ENCODE assay signal across 8 cellular contexts in genomic region chr17:38465420-38466345, GRCh38. TPM values are rescaled to one million over a fixed set of nuclear protein-coding genes. Genes with fewer than 3 reads are reported as not detected.
DNase-seq lines count a peak whose midpoint lies in the region; ATAC-seq and TF ChIP-seq lines count a peak whose summit lies in the region.

No MANE protein-coding gene starts in this region.

- no peaks in the 10 kb centered on the region for H3K9me3 ChIP-seq in testis

- TF ChIP-seq CTCF in testis (IDR thresholded peaks at IDR 0.05): no peak

- TF ChIP-seq POLR2A in testis (IDR thresholded peaks at IDR 0.05) (no peak), GM18505 (IDR thresholded peaks at IDR 0.05; ENCODE audit: borderline replicate concordance, extremely low read depth, insufficient read depth, insufficient read length) (no peak)

- intact Hi-C loops in left colon (cut with DNase I, micrococcal nuclease): no loop called here
- intact Hi-C loops in testis (cut with DNase I; ENCODE audit: low total_unique reads): no loop called here

- H3K27me3 ChIP-seq in testis: no peaks in the 10 kb centered on the region

- ATAC-seq in left colon: peak; percentile 33
- ATAC-seq in GM18505 (IDR thresholded peaks at IDR 0.05; ENCODE audit: unreplicated experiment): no peak

- no peaks in the 10 kb centered on the region for H3K36me3 ChIP-seq in testis (ENCODE audit: low read depth, missing control alignments)

- CTCF ChIA-PET in HEK293T (lab: Yijun Ruan, JAX): no interaction called here

- H3K27ac ChIP-seq in caudate nucleus (ENCODE audit: low read depth, low read length) (peak overlapping the region; percentile 94), testis (peak overlapping the region; percentile 40 to 88)

- peak overlapping the region; percentile 41 to 42 for H3K4me3 ChIP-seq in testis

- 42 to 64% methylated on average over 18 to 23 of the region's 23 CpGs for WGBS in testis, 2 donors

- H3K4me1 ChIP-seq in testis: peaks cover 50% of the 10 kb centered on the region

- DNase-seq in HEK293T (ENCODE audit: extremely low spot score) (peak; percentile 4), caudate nucleus (lab: John Stamatoyannopoulos, UW) (peak in 2 of 61 donors; percentile 60 to 67), left colon (no peak), testis (no peak), NCI-H82 treated with DMSO at 0.1 percent for 48 hours (lab: John Stamatoyannopoulos, UW; ENCODE audit: unreplicated experiment) (no peak), NOMO-1 treated with dmso at 0.1 percent for 144 hours (lab: John Stamatoyannopoulos, UW; ENCODE audit: unreplicated experiment) (no peak), NK-92 (lab: John Stamatoyannopoulos, UW; ENCODE audit: unreplicated experiment) (no peak)

- POLR2A ChIA-PET in HEK293T (lab: Yijun Ruan, JAX): no interaction called here

TF ChIP-seq in HEK293T, 16 proteins besides CTCF, POLR2A, EP300 and RAD21:
- no peak for TF ChIP-seq SUZ12 (IDR thresholded peaks at IDR 0.05)
- TF ChIP-seq FOXK2 (IDR thresholded peaks at IDR 0.05): no peak
- no peak for TF ChIP-seq NFRKB (IDR thresholded peaks at IDR 0.05)
- no peak for TF ChIP-seq ELF4 (IDR thresholded peaks at IDR 0.05)
- TF ChIP-seq SP1 (IDR thresholded peaks at IDR 0.05): no peak
- no peak for TF ChIP-seq HDGF (IDR thresholded peaks at IDR 0.05; ENCODE audit: borderline replicate concordance)
- no peak for TF ChIP-seq LEF1 (IDR thresholded peaks at IDR 0.05; ENCODE audit: borderline replicate concordance)
- TF ChIP-seq FOXM1 (IDR thresholded peaks at IDR 0.05; ENCODE audit: borderline replicate concordance): no peak
- no peak for TF ChIP-seq ARNT (IDR thresholded peaks at IDR 0.05)
- TF ChIP-seq FOXA1 (IDR thresholded peaks at IDR 0.05): no peak
- TF ChIP-seq BHLHE40 (IDR thresholded peaks at IDR 0.05; ENCODE audit: borderline replicate concordance): no peak
- no peak for TF ChIP-seq CTBP1 (IDR thresholded peaks at IDR 0.05; ENCODE audit: borderline replicate concordance)
- no peak for TF ChIP-seq TARDBP (IDR thresholded peaks at IDR 0.05)
- TF ChIP-seq PKNOX1 (IDR thresholded peaks at IDR 0.05): no peak
- TF ChIP-seq L3MBTL2 (conservative IDR thresholded peaks at IDR 0.05): no peak
- TF ChIP-seq ZNF384 (IDR thresholded peaks at IDR 0.05): no peak

RNA-seq across cellular contexts. Expression of gene ARHGAP23, which starts 37.4 kb away (rescaled TPM):
- 10 to 100 TPM in 1 of 2 donors, 1 to 10 TPM in 1; 3.9 to 11.3 TPM for total RNA-seq in left colon
- total RNA-seq in testis: 100 to 1,000 TPM; 146 to 235 TPM
- 78.0 TPM for polyA plus RNA-seq in testis (ENCODE audit: insufficient read depth, low read depth, low replicate concordance)

Comparison
In these comparisons a context has a peak if more than half of its experiments do, and no peak if none do; other contexts are left out.
1. RNA of gene ARHGAP23, which starts 37.4 kb away (total RNA-seq): 146 to 235 TPM in testis; 3.9 to 11.3 TPM in left colon; every median in the first group is over 10 times any median in the second.